27 cellular contexts compared by ENCODE assay signal in the genomic region with DNA sequence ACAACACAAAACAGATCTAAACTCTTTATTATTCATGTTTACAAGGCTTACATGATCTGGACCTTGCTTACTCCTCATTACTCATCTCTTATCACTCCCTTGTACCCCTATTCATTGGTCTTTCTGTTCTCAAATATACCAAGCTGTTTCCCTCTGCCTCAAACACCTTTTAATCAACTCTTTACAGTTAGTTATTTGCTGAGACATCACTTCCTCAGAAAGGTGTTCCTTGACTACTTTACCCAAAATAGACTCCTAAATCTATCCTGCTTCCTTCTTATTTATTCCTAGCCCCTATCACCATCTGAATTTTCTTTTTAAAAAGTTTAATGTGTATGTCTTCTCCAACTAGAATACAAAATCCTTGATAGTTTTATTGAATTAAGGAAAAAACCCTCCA.
DNase-seq lines count a peak whose midpoint lies in the region; ATAC-seq, FAIRE-seq and TF ChIP-seq lines count a peak whose summit lies in the region.
"Had no signal": no experiment of that assay in that cellular context is flagged by ENCODE, and none has a peak within 500 bp of the region (broad histone marks: within the 10 kb centered on the region; RNA-seq: fewer than 3 reads in every experiment).

No MANE protein-coding gene starts in this region.

- intact Hi-C loops in MCF 10A (cut with micrococcal nuclease), result loop anchor here (2.0 to 5.0 kb wide), 3 partner anchors 75 to 119 kb away; partner anchors contain the start of gene SLFNL1
- intact Hi-C loops in mammary epithelial cell (cut with micrococcal nuclease), result loop anchor here (2.0 kb wide), 1 partner anchor 273 kb away; no protein-coding TSS in a partner anchor
- intact Hi-C loops in K562 (cut with micrococcal nuclease), result loop anchor here (5.0 kb wide), 1 partner anchor 85 kb away; no protein-coding TSS in a partner anchor

- H3K4me3 Mint-ChIP-seq in MCF 10A (ENCODE audit: unreplicated experiment), result no peak overlapping the region
- H3K4me3 Mint-ChIP-seq in stimulated activated memory B cell treated with anti-CD40 and anti-IgM and Interleukin-4, amounts not matched to agents 10 μg/mL and 1 μg/mL and 100 μg/mL, for 72 hours, result no peak overlapping the region
- H3K4me3 Mint-ChIP-seq: CD14-positive monocyte; CD4-positive, alpha-beta memory T cell; CD4-positive, CD25-positive, alpha-beta regulatory T cell; CD8-positive, alpha-beta memory T cell had no signal

- no peaks in the 10 kb centered on the region for H3K27me3 Mint-ChIP-seq in MCF 10A (ENCODE audit: insufficient read depth, unreplicated experiment)
- H3K27me3 Mint-ChIP-seq in stimulated activated memory B cell treated with anti-CD40 and anti-IgM and Interleukin-4, amounts not matched to agents 10 μg/mL and 1 μg/mL and 100 μg/mL, for 72 hours, result no peaks in the 10 kb centered on the region
- H3K27me3 Mint-ChIP-seq: CD4-positive, alpha-beta memory T cell; CD4-positive, CD25-positive, alpha-beta regulatory T cell; CD8-positive, alpha-beta memory T cell had no signal

- TF ChIP-seq CTCF in MCF 10A (IDR thresholded peaks at IDR 0.05; ENCODE audit: unreplicated experiment) (no peak), mammary epithelial cell (conservative IDR thresholded peaks at IDR 0.05 in 1 of 2, IDR thresholded peaks at IDR 0.05 in 1 of 2; ENCODE audit: extremely low read depth in 1 of 2, insufficient read depth in 1 of 2, low read depth in 1 of 2, low read length in 2 of 2) (no peak), A549 (IDR thresholded peaks at IDR 0.05) (no peak), K562 (IDR thresholded peaks at IDR 0.05 in 2 of 3, conservative IDR thresholded peaks at IDR 0.05 in 1 of 3; ENCODE audit: insufficient read depth in 2 of 3, low read depth in 1 of 3, low read length in 3 of 3) (no peak)

- H3K9ac ChIP-seq in mammary epithelial cell (ENCODE audit: insufficient read depth, low read length) (no peak overlapping the region), SK-N-MC (ENCODE audit: insufficient read length) (no peak overlapping the region), K562 (ENCODE audit: insufficient read depth in 1 of 2, low read depth in 2 of 2, low read length in 2 of 2) (no peak overlapping the region)
- H3K9ac ChIP-seq: BLaER1 had no signal

- no peaks in the 10 kb centered on the region for H3K9me3 ChIP-seq in mammary epithelial cell (replicated peaks; ENCODE audit: insufficient read depth, low read length)
- no peaks in the 10 kb centered on the region for H3K9me3 ChIP-seq in A549
- no peaks in the 10 kb centered on the region for H3K9me3 ChIP-seq in SK-N-MC (ENCODE audit: low read depth, low read length)
- no peaks in the 10 kb centered on the region for H3K9me3 ChIP-seq in K562 (replicated peaks; ENCODE audit: control insufficient read depth, insufficient read depth, low read depth, low read length)
- H3K9me3 ChIP-seq: BE2C, BLaER1 had no signal

- CTCF ChIA-PET in MCF 10A (lab: Yijun Ruan, JAX), result interaction anchor here (1.0 to 2.1 kb wide), 6 partner anchors 10 to 127 kb away, joined by 3 to 14 read pairs (median 6); partner anchors contain the start of gene SLFNL1
- CTCF ChIA-PET in mammary epithelial cell (lab: Charles Lee; ENCODE audit: low non-redundant PET), result no interaction called here
- CTCF ChIA-PET in A549 (lab: Yijun Ruan, JAX), result interaction anchor here (0.9 to 1.7 kb wide), 2 partner anchors 9 to 85 kb away, joined by 5 to 9 read pairs; no protein-coding TSS in a partner anchor
- CTCF ChIA-PET in K562 (lab: Yijun Ruan, JAX; ENCODE audit: low intra/inter-chr PET ratio), result interaction anchor here (0.6 kb wide), 1 partner anchor 152 kb away, joined by 3 read pairs; no protein-coding TSS in a partner anchor

- H3K36me3 ChIP-seq in mammary epithelial cell (ENCODE audit: insufficient read depth, low read length), result no peaks in the 10 kb centered on the region
- H3K36me3 ChIP-seq in SK-N-MC (ENCODE audit: insufficient read depth, low read length), result no peaks in the 10 kb centered on the region
- peaks cover 6% of the 10 kb centered on the region; the same call in 1 of the 3 replicates for H3K36me3 ChIP-seq in K562 (ENCODE audit: control insufficient read depth, insufficient read depth, low read length)
- H3K36me3 ChIP-seq: BE2C had no signal

- POLR2A ChIA-PET in MCF 10A (lab: Yijun Ruan, JAX) (interaction anchor here (0.7 to 2.4 kb wide), 5 partner anchors 10 to 119 kb away, joined by 5 to 23 read pairs (median 9); no protein-coding TSS in a partner anchor), A549 (lab: Yijun Ruan, JAX) (no interaction called here), K562 (lab: Yijun Ruan, JAX) (interaction anchor here (1.2 kb wide), 1 partner anchor 9 kb away, joined by 3 read pairs; no protein-coding TSS in a partner anchor)

- H3K36me3 Mint-ChIP-seq in MCF 10A (ENCODE audit: insufficient read depth, unreplicated experiment), result peaks cover 20% of the 10 kb centered on the region
- peaks cover 31% of the 10 kb centered on the region for H3K36me3 Mint-ChIP-seq in stimulated activated memory B cell treated with anti-CD40 and anti-IgM and Interleukin-4, amounts not matched to agents 10 μg/mL and 1 μg/mL and 100 μg/mL, for 72 hours

- H3K27me3 ChIP-seq in mammary epithelial cell (ENCODE audit: insufficient read depth, low read length) (no peaks in the 10 kb centered on the region), K562 (ENCODE audit: control insufficient read depth in 2 of 2, insufficient read depth in 2 of 2, low read length in 2 of 2) (no peaks in the 10 kb centered on the region)
- H3K27me3 ChIP-seq: BE2C, BLaER1 had no signal

- H3K27ac ChIP-seq in mammary epithelial cell (ENCODE audit: insufficient read depth, low read depth, low read length) (no peak overlapping the region), A549 (no peak overlapping the region), SK-N-MC (peak overlapping the region; percentile 99), K562 (ENCODE audit: extremely low read depth, low read depth, low read length) (no peak overlapping the region)
- H3K27ac ChIP-seq: 22Rv1, BLaER1 had no signal

- TF ChIP-seq RAD21 in A549 (conservative IDR thresholded peaks at IDR 0.05 in 1 of 2, IDR thresholded peaks at IDR 0.05 in 1 of 2) (no peak), K562 (CRISPR knock-in tag; conservative IDR thresholded peaks at IDR 0.05 in 1 of 2, IDR thresholded peaks at IDR 0.05 in 1 of 2) (no peak)

- H3K4me2 ChIP-seq in mammary epithelial cell (ENCODE audit: insufficient read depth, low read depth, low read length) (no peak overlapping the region), A549 (no peak overlapping the region), K562 (ENCODE audit: insufficient read depth, low read length) (no peak overlapping the region)
- H3K4me2 ChIP-seq: BLaER1 had no signal

- no TSS peak for BruUV-seq in MCF 10A (replicated peaks; lab: Mats Ljungman, UMichigan)
- BruUV-seq in mammary epithelial cell (replicated peaks; lab: Mats Ljungman, UMichigan), result no TSS peak
- no TSS peak for BruUV-seq in K562 (replicated peaks; lab: Mats Ljungman, UMichigan)

- H2AFZ ChIP-seq in mammary epithelial cell (ENCODE audit: low read depth, low read length), result no peak overlapping the region
- H2AFZ ChIP-seq in K562 (ENCODE audit: low read depth, low read length), result no peak overlapping the region

- TF ChIP-seq EP300 in A549 (IDR thresholded peaks at IDR 0.05) (no peak), K562 (IDR thresholded peaks at IDR 0.05; ENCODE audit: low read length) (no peak)

- H3K27ac Mint-ChIP-seq in MCF 10A (ENCODE audit: low read depth, unreplicated experiment), result peak overlapping the region; percentile 6
- H3K27ac Mint-ChIP-seq in stimulated activated memory B cell treated with anti-CD40 and anti-IgM and Interleukin-4, amounts not matched to agents 10 μg/mL and 1 μg/mL and 100 μg/mL, for 72 hours, result no peak overlapping the region
- H3K27ac Mint-ChIP-seq: CD8-positive, alpha-beta memory T cell had no signal

- H3K79me2 ChIP-seq in mammary epithelial cell (ENCODE audit: insufficient read depth, low read length), result no peaks in the 10 kb centered on the region
- no peaks in the 10 kb centered on the region for H3K79me2 ChIP-seq in K562 (ENCODE audit: control insufficient read depth, insufficient read depth, low read length)

- H3K4me1 ChIP-seq in mammary epithelial cell (ENCODE audit: insufficient read depth, low read length) (peaks cover 4% of the 10 kb centered on the region), A549 (peaks cover 7% of the 10 kb centered on the region; the same call in 2 of the 3 replicates), K562 (replicated peaks in 1 of 2; ENCODE audit: control insufficient read depth in 2 of 2, insufficient read depth in 2 of 2, low read length in 2 of 2) (no peaks in the 10 kb centered on the region; a peak in 1 of 5 replicates)
- H3K4me1 ChIP-seq: BE2C, BLaER1 had no signal

- FAIRE-seq in A549 (lab: Jason Lieb, UNC) (no peak), K562 (lab: Jason Lieb, UNC) (no peak)
- FAIRE-seq: GM12878, GM18507 had no signal

- H4K20me1 ChIP-seq in mammary epithelial cell (ENCODE audit: insufficient read depth, low read length), result no peaks in the 10 kb centered on the region
- H4K20me1 ChIP-seq in K562 (replicated peaks; ENCODE audit: control insufficient read depth, insufficient read depth, low read length), result 0 out of 2 replicates have a peak, but pooled peaks cover 3% of the 10 kb centered on the region
- H4K20me1 ChIP-seq: BLaER1 had no signal

- ATAC-seq in A549 (no peak), K562 (no peak)
- ATAC-seq in stimulated activated memory B cell treated with anti-CD40 and anti-IgM and Interleukin-4, amounts not matched to agents 10 μg/mL and 1 μg/mL and 100 μg/mL, for 72 hours, result no peak
- ATAC-seq: GM12878 had no signal

- no peak overlapping the region for H3K4me3 ChIP-seq in mammary epithelial cell (replicated peaks in 1 of 3; ENCODE audit: insufficient read depth in 1 of 3, low read depth in 2 of 3, low read length in 3 of 3)
- H3K4me3 ChIP-seq in A549, result no peak overlapping the region
- no peak overlapping the region for H3K4me3 ChIP-seq in SK-N-MC
- no peak overlapping the region for H3K4me3 ChIP-seq in K562
- H3K4me3 ChIP-seq: BLaER1, GM12878 had no signal

- in situ Hi-C loops in mammary epithelial cell (cut with MboI; ENCODE audit: low sequenced_read_pairs in 2 of 2) (no loop called here), K562 (cut with MboI) (no loop called here)

- H3K4me1 Mint-ChIP-seq in MCF 10A (ENCODE audit: insufficient read depth, unreplicated experiment), result peaks cover 15% of the 10 kb centered on the region
- no peaks in the 10 kb centered on the region for H3K4me1 Mint-ChIP-seq in stimulated activated memory B cell treated with anti-CD40 and anti-IgM and Interleukin-4, amounts not matched to agents 10 μg/mL and 1 μg/mL and 100 μg/mL, for 72 hours
- H3K4me1 Mint-ChIP-seq: CD14-positive monocyte; CD4-positive, alpha-beta memory T cell; CD4-positive, CD25-positive, alpha-beta regulatory T cell; CD8-positive, alpha-beta memory T cell had no signal

- DNase-seq in MCF 10A (ENCODE audit: unreplicated experiment) (no peak), mammary epithelial cell (no peak), A549 (ENCODE audit: low read depth in 1 of 2, low spot score in 1 of 2) (no peak), SK-N-MC (ENCODE audit: low read depth, low spot score) (no peak), K562 (ENCODE audit: extremely low read depth in 1 of 4, low spot score in 3 of 4) (no peak), NCI-H146 (lab: John Stamatoyannopoulos, UW) (no peak), Kasumi-1 (lab: John Stamatoyannopoulos, UW) (no peak)
- DNase-seq: ACHN; BE2C; C1 segment of cervical spinal cord; CD4-positive, alpha-beta memory T cell; CD4-positive, CD25-positive, alpha-beta regulatory T cell; CD8-positive, alpha-beta memory T cell; COR-L47; DMS 273 treated with DMSO at 0.1 percent for 48 hours; DMS153; DMS53; DMS79; DND-41; EL; GDM1 had no signal

- H3K9me3 Mint-ChIP-seq in MCF 10A (ENCODE audit: unreplicated experiment), result no peaks in the 10 kb centered on the region
- H3K9me3 Mint-ChIP-seq in stimulated activated memory B cell treated with anti-CD40 and anti-IgM and Interleukin-4, amounts not matched to agents 10 μg/mL and 1 μg/mL and 100 μg/mL, for 72 hours, result no peaks in the 10 kb centered on the region
- H3K9me3 Mint-ChIP-seq: CD4-positive, alpha-beta memory T cell; CD4-positive, CD25-positive, alpha-beta regulatory T cell; CD8-positive, alpha-beta memory T cell had no signal

- H3K9me1 ChIP-seq in K562 (ENCODE audit: control insufficient read depth, insufficient read depth, low read length), result no peaks in the 10 kb centered on the region

- TF ChIP-seq POLR2A in A549 (IDR thresholded peaks at IDR 0.05; ENCODE audit: low read length) (no peak), K562 (conservative IDR thresholded peaks at IDR 0.05) (no peak)

- dilution Hi-C loops in mammary epithelial cell (cut with HindIII; ENCODE audit: low sequenced_read_pairs), result no loop called here
